In the genomic region with DNA sequence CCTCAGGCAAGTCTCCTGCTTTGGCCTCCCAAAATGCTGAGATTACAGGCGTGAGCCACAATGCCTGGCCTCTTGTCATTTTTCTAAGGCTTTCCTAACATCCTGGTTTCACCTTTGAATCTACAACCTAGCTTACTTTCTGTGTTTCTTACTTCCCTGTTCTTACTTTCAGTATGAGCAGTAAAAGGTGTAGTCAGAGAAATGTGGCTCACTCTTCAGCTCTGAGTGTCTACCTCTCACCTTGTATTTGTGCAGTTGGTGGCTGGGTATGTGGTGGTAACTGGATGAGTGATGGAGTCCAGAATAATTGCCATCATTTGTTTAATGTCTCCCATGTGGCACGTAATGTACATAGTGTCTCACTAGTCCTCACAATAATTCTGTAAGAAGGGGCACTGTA, we compare ENCODE assay signal across 11 cellular contexts. TPM values are rescaled to one million over a fixed set of nuclear protein-coding genes. Genes with fewer than 3 reads are reported as not detected.
A peak's percentile ranks its signal among the peaks of the same experiment; 100 is the strongest.
DNase-seq lines count a peak whose midpoint lies in the region; ATAC-seq, FAIRE-seq and TF ChIP-seq lines count a peak whose summit lies in the region.
"Had no signal": no experiment of that assay in that cellular context is flagged by ENCODE, and none has a peak within 500 bp of the region (broad histone marks: within the 10 kb centered on the region; RNA-seq: fewer than 3 reads in every experiment).

No MANE protein-coding gene starts in this region.

- POLR2A ChIA-PET in H1 (lab: Charles Lee; ENCODE audit: partially characterized antibody) = interaction anchor here (0.7 kb wide), 1 partner anchor 103 kb away, joined by 3 read pairs; no protein-coding TSS in a partner anchor

- ATAC-seq in GM18868 (IDR thresholded peaks at IDR 0.05; ENCODE audit: unreplicated experiment) (peak; percentile 98), GM21390 (IDR thresholded peaks at IDR 0.05; ENCODE audit: unreplicated experiment) (peak; percentile 94), HG03280 (IDR thresholded peaks at IDR 0.05; ENCODE audit: unreplicated experiment) (peak; percentile 92)
- ATAC-seq: right lobe of liver had no signal

- no peak overlapping the region for H3K14ac ChIP-seq in H1 (ENCODE audit: insufficient read length)

- H3K4me2 ChIP-seq in H1 (ENCODE audit: insufficient read depth in 1 of 2, low read depth in 2 of 2, low read length in 2 of 2) = peak overlapping the region in 1 of 2 experiments; percentile 25; a peak in 1 of 4 replicates

- no peak overlapping the region for H4K8ac ChIP-seq in H1 (ENCODE audit: extremely low read depth, insufficient read depth, low read length)

- no peak for DNase-seq in H1 (ENCODE audit: low read depth in 1 of 2, low spot score in 2 of 2)
- no peak for DNase-seq in effector memory CD4-positive, alpha-beta T cell
- no peak for DNase-seq in DMS53 treated with DMSO at 0.1 percent for 48 hours (lab: John Stamatoyannopoulos, UW; ENCODE audit: unreplicated experiment)
- DNase-seq in 8988T = no peak
- DNase-seq: right lobe of liver, upper lobe of left lung had no signal

- peaks cover 0 to 13% (median 10%) of the 10 kb centered on the region in 4 experiments; a peak in 4 of 7 replicates for H3K4me1 ChIP-seq in H1 (replicated peaks in 1 of 4; ENCODE audit: control insufficient read depth in 3 of 4, insufficient read depth in 4 of 4, low read length in 3 of 4)
- no peaks in the 10 kb centered on the region for H3K4me1 ChIP-seq in effector memory CD4-positive, alpha-beta T cell (ENCODE audit: control insufficient read depth, insufficient read depth, low read length, poor library complexity, severe bottlenecking)
- H3K4me1 ChIP-seq: upper lobe of left lung had no signal

- H3K36me3 ChIP-seq in H1 (ENCODE audit: control insufficient read depth in 2 of 4, insufficient read depth in 4 of 4, low read length in 3 of 4) = no peaks in the 10 kb centered on the region
- no peaks in the 10 kb centered on the region for H3K36me3 ChIP-seq in effector memory CD4-positive, alpha-beta T cell (ENCODE audit: control insufficient read depth, insufficient read depth, low read length)
- H3K36me3 ChIP-seq: right lobe of liver, upper lobe of left lung had no signal

- H2BK15ac ChIP-seq in H1 (ENCODE audit: low read length) = no peak overlapping the region

- no peaks in the 10 kb centered on the region for H3K23me2 ChIP-seq in H1 (ENCODE audit: low read depth, low read length)

- no peak overlapping the region for H2BK5ac ChIP-seq in H1 (ENCODE audit: low read depth, low read length)

- no peaks in the 10 kb centered on the region for H3K27me3 ChIP-seq in H1 (replicated peaks in 1 of 4; ENCODE audit: control insufficient read depth in 3 of 4, extremely low read depth in 1 of 4, insufficient read depth in 3 of 4, low read length in 3 of 4)
- H3K27me3 ChIP-seq in effector memory CD4-positive, alpha-beta T cell (replicated peaks; ENCODE audit: control insufficient read depth, insufficient read depth, low read length, poor library complexity, severe bottlenecking) = no peaks in the 10 kb centered on the region
- H3K27me3 ChIP-seq: right lobe of liver, upper lobe of left lung had no signal

- H3K79me1 ChIP-seq in H1 (ENCODE audit: low read depth, low read length) = no peaks in the 10 kb centered on the region

- H3K4me3 ChIP-seq in H1 (ENCODE audit: extremely low read depth in 1 of 4, insufficient read depth in 2 of 4, low read depth in 3 of 4, low read length in 4 of 4) = no peak overlapping the region
- H3K4me3 ChIP-seq in effector memory CD4-positive, alpha-beta T cell (ENCODE audit: insufficient read depth, low read depth, low read length, poor library complexity, severe bottlenecking) = no peak overlapping the region
- H3K4me3 ChIP-seq: right lobe of liver, upper lobe of left lung had no signal

- no peak overlapping the region for H3K4ac ChIP-seq in H1 (replicated peaks; ENCODE audit: insufficient read length, low read depth, low read length)

- 90% methylated on average over 2 of the region's 2 CpGs; no CpG with 5 or more reads in 1 of the 2 experiments for WGBS in H1 (ENCODE audit: extremely low coverage in 1 of 2, insufficient coverage in 1 of 2, insufficient read length in 1 of 2, insufficient replicate concordance in 2 of 2, low coverage in 1 of 2, low lambda C conversion rate in 2 of 2, missing lambda C conversion rate in 1 of 2), 2 experiments

- no peaks in the 10 kb centered on the region for H4K20me1 ChIP-seq in H1 (replicated peaks in 1 of 2; ENCODE audit: control insufficient read depth in 1 of 2, insufficient read depth in 2 of 2, low read length in 2 of 2)

- no peak overlapping the region for H4K91ac ChIP-seq in H1 (replicated peaks; ENCODE audit: insufficient read length, low read length)

- H3K18ac ChIP-seq in H1 (ENCODE audit: extremely low read depth, low read length) = no peak overlapping the region

- no peak overlapping the region for H2BK120ac ChIP-seq in H1 (replicated peaks; ENCODE audit: low read depth, low read length)

- no peak overlapping the region for H2BK12ac ChIP-seq in H1 (ENCODE audit: low read depth, low read length)

- no peak overlapping the region for H2AK5ac ChIP-seq in H1 (ENCODE audit: low read depth, low read length)

- no peak overlapping the region for H3K27ac ChIP-seq in H1 (ENCODE audit: low read depth, low read length)
- no peak overlapping the region for H3K27ac ChIP-seq in effector memory CD4-positive, alpha-beta T cell (ENCODE audit: insufficient read depth, low read length, poor library complexity, severe bottlenecking)
- H3K27ac ChIP-seq: right lobe of liver, upper lobe of left lung had no signal

- no peak for FAIRE-seq in H1 (lab: Jason Lieb, UNC)

- no peak for TF ChIP-seq CTCF in H1 (IDR thresholded peaks at IDR 0.05; ENCODE audit: control extremely low read depth in 1 of 3, insufficient read depth in 1 of 3, low read depth in 1 of 3, low read length in 3 of 3)

- H2AFZ ChIP-seq in H1 (ENCODE audit: low read length) = peak overlapping the region; percentile 36; the same call in 1 of the 2 replicates

- H3K23ac ChIP-seq in H1 (ENCODE audit: insufficient read length) = no peak overlapping the region

- CTCF ChIA-PET in H1 (lab: Charles Lee; ENCODE audit: partially characterized antibody) = interaction anchor here (1.2 to 4.1 kb wide), 5 partner anchors 8 to 165 kb away, joined by 3 to 25 read pairs (median 7); no protein-coding TSS in a partner anchor

- no peak overlapping the region for H4K5ac ChIP-seq in H1 (ENCODE audit: insufficient read length, low read depth, low read length)

- TF ChIP-seq EP300 in H1 (IDR thresholded peaks at IDR 0.05; ENCODE audit: borderline replicate concordance in 1 of 2, low read depth in 2 of 2, low read length in 2 of 2) = no peak

- H2BK20ac ChIP-seq in H1 (ENCODE audit: low read length) = no peak overlapping the region

- TF ChIP-seq RAD21 in H1 (IDR thresholded peaks at IDR 0.05 in 1 of 2, conservative IDR thresholded peaks at IDR 0.05 in 1 of 2; ENCODE audit: low read depth in 2 of 2, low read length in 2 of 2) = no peak

- TF ChIP-seq POLR2A in H1 (IDR thresholded peaks at IDR 0.05; ENCODE audit: control extremely low read depth in 1 of 2, low read depth in 2 of 2, low read length in 2 of 2) = no peak

- H3K9me3 ChIP-seq in H1 (ENCODE audit: insufficient read depth in 2 of 2, low read depth in 1 of 2, low read length in 1 of 2) = peaks cover 0 to 6% of the 10 kb centered on the region in 2 experiments; a peak in 1 of 4 replicates
- no peaks in the 10 kb centered on the region for H3K9me3 ChIP-seq in effector memory CD4-positive, alpha-beta T cell (ENCODE audit: control insufficient read depth, low read length)
- H3K9me3 ChIP-seq: right lobe of liver, upper lobe of left lung had no signal

- H3K9ac ChIP-seq in H1 (replicated peaks in 1 of 4; ENCODE audit: extremely low read depth in 1 of 4, low read depth in 3 of 4, low read length in 3 of 4) = no peak overlapping the region

- H3K56ac ChIP-seq in H1 (replicated peaks; ENCODE audit: insufficient read length, low read depth, low read length) = no peak overlapping the region

- no peaks in the 10 kb centered on the region for H3K79me2 ChIP-seq in H1 (ENCODE audit: control insufficient read depth in 1 of 2, insufficient read depth in 2 of 2, low read length in 2 of 2)

RNA-seq across cellular contexts. Expression of gene CXCL11, which starts 19.1 kb away (rescaled TPM):
- 0.33 TPM in 1 of 2 replicates, not detected in the other for total RNA-seq in H1 (2021; fragmentation: NEBNext Ultra II Directional; extraction: Animal tissue kit (Norgen Biotek cat#: 25700))
- 0.16 and 0.18 TPM in 2 replicates for polyA plus RNA-seq in H1 (2011; rRNA removed)
- polyA plus RNA-seq in H1 (2011; cell fraction: cytosol; rRNA removed) = 0.27 TPM
- 0.20 TPM for polyA plus RNA-seq in H1 (2011; cell fraction: nucleus; rRNA removed)
- polyA plus RNA-seq in H1 (2012, experiment 1 of 2) = 0.19 to 0.27 TPM (median 0.24 TPM) in 4 replicates
- not detected for polyA plus RNA-seq in H1 (2012, experiment 2 of 2)
- polyA plus RNA-seq in H1 (2013, experiment 1 of 2) = 0.20 TPM
- polyA plus RNA-seq in H1 (2013, experiment 2 of 2) = 0.22 TPM
- 0.37 and 0.38 TPM in 2 replicates for polyA minus RNA-seq in H1 (2011; rRNA and poly(A)+ RNA removed)
- polyA minus RNA-seq in H1 (2011; cell fraction: cytosol; rRNA and poly(A)+ RNA removed) = not detected
- not detected for polyA minus RNA-seq in H1 (2011; cell fraction: nucleus; rRNA and poly(A)+ RNA removed)

RNA-seq across cellular contexts. Expression of gene ART3, which starts 19.5 kb away (rescaled TPM):
- total RNA-seq in H1 (2021; fragmentation: NEBNext Ultra II Directional; extraction: Animal tissue kit (Norgen Biotek cat#: 25700)) = 0.63 and 2.0 TPM in 2 replicates
- polyA plus RNA-seq in H1 (2011; rRNA removed) = 0.13 and 0.21 TPM in 2 replicates
- 0.74 TPM for polyA plus RNA-seq in H1 (2011; cell fraction: cytosol; rRNA removed)
- polyA plus RNA-seq in H1 (2011; cell fraction: nucleus; rRNA removed) = 0.64 TPM
- polyA plus RNA-seq in H1 (2012, experiment 1 of 2) = 0.50 to 1.0 TPM (median 0.69 TPM) in 4 replicates
- 2.7 TPM for polyA plus RNA-seq in H1 (2012, experiment 2 of 2)
- polyA plus RNA-seq in H1 (2013, experiment 1 of 2) = 1.1 TPM
- 0.92 TPM for polyA plus RNA-seq in H1 (2013, experiment 2 of 2)
- polyA minus RNA-seq in H1 (2011; rRNA and poly(A)+ RNA removed) = 0.28 and 1.0 TPM in 2 replicates
- not detected for polyA minus RNA-seq in H1 (2011; cell fraction: cytosol; rRNA and poly(A)+ RNA removed)
- 0.80 TPM for polyA minus RNA-seq in H1 (2011; cell fraction: nucleus; rRNA and poly(A)+ RNA removed)
- total RNA-seq: right lobe of liver had no signal

RNA-seq across cellular contexts. Expression of gene CXCL10, which starts 31.7 kb away (rescaled TPM):
- total RNA-seq in H1 (2021; fragmentation: NEBNext Ultra II Directional; extraction: Animal tissue kit (Norgen Biotek cat#: 25700)) = not detected in 2 replicates
- not detected in 2 replicates for polyA plus RNA-seq in H1 (2011; rRNA removed)
- not detected for polyA plus RNA-seq in H1 (2011; cell fraction: cytosol; rRNA removed)
- not detected for polyA plus RNA-seq in H1 (2011; cell fraction: nucleus; rRNA removed)
- not detected in 4 replicates for polyA plus RNA-seq in H1 (2012, experiment 1 of 2)
- not detected for polyA plus RNA-seq in H1 (2012, experiment 2 of 2)
- not detected for polyA plus RNA-seq in H1 (2013, experiment 1 of 2)
- not detected for polyA plus RNA-seq in H1 (2013, experiment 2 of 2)
- polyA minus RNA-seq in H1 (2011; rRNA and poly(A)+ RNA removed) = not detected in 2 replicates
- not detected for polyA minus RNA-seq in H1 (2011; cell fraction: cytosol; rRNA and poly(A)+ RNA removed)
- polyA minus RNA-seq in H1 (2011; cell fraction: nucleus; rRNA and poly(A)+ RNA removed) = not detected

RNA-seq across cellular contexts. Expression of gene CXCL9, which starts 47.7 kb away (rescaled TPM):
- total RNA-seq in H1 (2021; fragmentation: NEBNext Ultra II Directional; extraction: Animal tissue kit (Norgen Biotek cat#: 25700)) = not detected in 2 replicates
- polyA plus RNA-seq in H1 (2011; rRNA removed) = not detected in 2 replicates
- polyA plus RNA-seq in H1 (2011; cell fraction: cytosol; rRNA removed) = not detected
- not detected for polyA plus RNA-seq in H1 (2011; cell fraction: nucleus; rRNA removed)
- polyA plus RNA-seq in H1 (2012, experiment 1 of 2) = not detected in 4 replicates
- polyA plus RNA-seq in H1 (2012, experiment 2 of 2) = not detected
- not detected for polyA plus RNA-seq in H1 (2013, experiment 1 of 2)
- polyA plus RNA-seq in H1 (2013, experiment 2 of 2) = not detected
- polyA minus RNA-seq in H1 (2011; rRNA and poly(A)+ RNA removed) = not detected in 2 replicates
- polyA minus RNA-seq in H1 (2011; cell fraction: cytosol; rRNA and poly(A)+ RNA removed) = not detected
- polyA minus RNA-seq in H1 (2011; cell fraction: nucleus; rRNA and poly(A)+ RNA removed) = not detected
- total RNA-seq: glomerular endothelial cell, RPMI7951 had no signal
